16 cellular contexts compared by ENCODE assay signal in the genomic region with DNA sequence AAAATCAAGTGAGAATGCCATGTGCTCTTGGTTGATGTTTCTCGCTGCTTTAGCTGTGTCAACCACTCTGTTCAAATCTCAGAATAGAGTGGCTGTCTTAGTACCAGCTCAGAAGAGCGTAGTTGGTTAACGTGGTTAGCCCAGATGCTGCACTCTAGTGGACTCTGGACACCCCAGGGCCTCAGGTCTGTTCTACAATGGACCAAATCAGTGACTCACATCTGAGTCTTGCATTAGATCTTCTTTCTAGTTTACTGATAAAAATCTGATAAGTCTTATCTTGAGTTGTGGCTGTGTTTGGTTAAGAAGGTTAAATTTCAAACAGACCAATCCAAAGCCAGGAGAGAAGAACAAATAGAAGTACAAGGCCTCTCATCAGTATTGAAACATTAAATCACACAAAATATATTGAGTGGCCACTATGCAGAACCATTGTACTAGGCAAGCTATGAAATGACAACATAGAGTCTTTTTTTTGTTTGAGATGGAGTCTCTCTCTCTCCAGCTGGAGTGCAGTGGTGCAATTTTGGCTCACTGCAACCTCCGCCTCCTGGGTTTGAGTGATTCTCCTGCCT.
DNase-seq lines count a peak whose midpoint lies in the region; ATAC-seq, FAIRE-seq and TF ChIP-seq lines count a peak whose summit lies in the region.
"Had no signal": no experiment of that assay in that cellular context is flagged by ENCODE, and none has a peak within 500 bp of the region (broad histone marks: within the 10 kb centered on the region; RNA-seq: fewer than 3 reads in every experiment).

No MANE protein-coding gene starts in this region.

- H3K9me3 Mint-ChIP-seq in CD4-positive, alpha-beta memory T cell, result no peaks in the 10 kb centered on the region
- H3K9me3 Mint-ChIP-seq: activated naive CD8-positive, alpha-beta T cell treated with anti-CD3 and anti-CD28 coated beads, Interleukin-2, amount 10 ng/mL, durations not matched to agents 7 days and 5 days; mesothelial cell of epicardium had no signal

- WGBS in A549 (ENCODE audit: missing lambda C conversion rate), result 3% methylated on average over 4 of the region's 4 CpGs
- WGBS in body of pancreas, 2 donors, result 24 to 57% methylated on average over 4 of the region's 4 CpGs

- POLR2A ChIA-PET in A549 (lab: Yijun Ruan, JAX), result interaction anchor here (1.3 kb wide), 1 partner anchor 103 kb away, joined by 7 read pairs; no protein-coding TSS in a partner anchor
- POLR2A ChIA-PET in CD4-positive, alpha-beta memory T cell (lab: Charles Lee; ENCODE audit: partially characterized antibody), result no interaction called here

- peak overlapping the region; percentile 75 for H3K4me2 ChIP-seq in A549

- H3K4me3 Mint-ChIP-seq in CD4-positive, alpha-beta memory T cell, result no peak overlapping the region
- H3K4me3 Mint-ChIP-seq: activated naive CD8-positive, alpha-beta T cell treated with anti-CD3 and anti-CD28 coated beads, Interleukin-2, amount 10 ng/mL, durations not matched to agents 7 days and 5 days; mesothelial cell of epicardium had no signal

- H3K27ac Mint-ChIP-seq in CD4-positive, alpha-beta memory T cell, result no peak overlapping the region
- H3K27ac Mint-ChIP-seq: activated naive CD8-positive, alpha-beta T cell treated with anti-CD3 and anti-CD28 coated beads, Interleukin-2, amount 10 ng/mL, durations not matched to agents 7 days and 5 days; mesothelial cell of epicardium had no signal

- no peaks in the 10 kb centered on the region for H3K27me3 Mint-ChIP-seq in CD4-positive, alpha-beta memory T cell

- CTCF ChIA-PET in A549 (lab: Yijun Ruan, JAX), result interaction anchor here (0.7 to 1.3 kb wide), 6 partner anchors 10 to 447 kb away, joined by 3 to 6 read pairs (median 4); no protein-coding TSS in a partner anchor
- CTCF ChIA-PET in CD4-positive, alpha-beta memory T cell (lab: Charles Lee; ENCODE audit: partially characterized antibody), result no interaction called here

- peaks cover 4 to 8% of the 10 kb centered on the region in 2 donors for H3K36me3 ChIP-seq in body of pancreas (replicated peaks in 1 of 2; ENCODE audit: insufficient read depth in 1 of 2, low read depth in 2 of 2)
- H3K36me3 ChIP-seq in lower lobe of right lung, result no peaks in the 10 kb centered on the region
- H3K36me3 ChIP-seq in CD4-positive, alpha-beta memory T cell (ENCODE audit: insufficient read depth, low read length), result no peaks in the 10 kb centered on the region
- H3K36me3 ChIP-seq: MG63, tibial artery had no signal

- TF ChIP-seq EP300 in A549 (IDR thresholded peaks at IDR 0.05), result peak; percentile 70 to 80; a peak in 2 of 5 replicates

- peak; percentile 66 to 75 for TF ChIP-seq RAD21 in A549 (conservative IDR thresholded peaks at IDR 0.05 in 1 of 2, IDR thresholded peaks at IDR 0.05 in 1 of 2)

- peak overlapping the region; percentile 71 to 83 for H3K27ac ChIP-seq in A549
- H3K27ac ChIP-seq in body of pancreas, result peak overlapping the region in 3 of 4 donors; percentile 45 to 59 (median 59)
- no peak overlapping the region for H3K27ac ChIP-seq in lower lobe of right lung
- no peak overlapping the region for H3K27ac ChIP-seq in CD4-positive, alpha-beta memory T cell (ENCODE audit: low read depth, low read length)
- H3K27ac ChIP-seq: tibial artery had no signal

- H3K36me3 Mint-ChIP-seq in CD4-positive, alpha-beta memory T cell, result no peaks in the 10 kb centered on the region
- H3K36me3 Mint-ChIP-seq: activated naive CD8-positive, alpha-beta T cell treated with anti-CD3 and anti-CD28 coated beads, Interleukin-2, amount 10 ng/mL, durations not matched to agents 7 days and 5 days; mesothelial cell of epicardium had no signal

- ATAC-seq in A549 (peak; percentile 97 to 98), body of pancreas (peak; percentile 55), lower lobe of right lung (peak; percentile 79 to 87), HG03457 (IDR thresholded peaks at IDR 0.05; ENCODE audit: unreplicated experiment) (no peak)

- DNase-seq in A549 (ENCODE audit: low read depth in 1 of 2, low spot score in 1 of 2), result peak; percentile 42 to 89
- DNase-seq in LHCN-M2 (ENCODE audit: low read depth), result peak; percentile 5
- DNase-seq in body of pancreas, result peak in 1 of 4 donors; percentile 32
- DNase-seq in lower lobe of right lung, result no peak
- DNase-seq in ecto neural progenitor cell (ENCODE audit: low spot score), result no peak
- DNase-seq in CD4-positive, alpha-beta memory T cell, result no peak
- DNase-seq in GM19239 (ENCODE audit: insufficient read length, low spot score), result no peak
- DNase-seq: activated CD4-positive, CD25-positive, alpha-beta regulatory T cell; activated naive CD8-positive, alpha-beta T cell treated with anti-CD3 and anti-CD28 coated beads, Interleukin-2, amount 10 ng/mL, durations not matched to agents 7 days and 5 days; MG63; NCI-H2107; posterior cingulate gyrus; stimulated activated CD4-positive, alpha-beta T cell treated with anti-CD3 and anti-CD28 coated beads, Interleukin-15, amount 100 ng/mL, for 24 hours; tibial artery had no signal

- H3K9me3 ChIP-seq in A549 (no peaks in the 10 kb centered on the region), body of pancreas (no peaks in the 10 kb centered on the region), lower lobe of right lung (no peaks in the 10 kb centered on the region)
- no peaks in the 10 kb centered on the region for H3K9me3 ChIP-seq in CD4-positive, alpha-beta memory T cell (ENCODE audit: control insufficient read depth in 1 of 2, low read length in 2 of 2)
- H3K9me3 ChIP-seq: MG63, tibial artery had no signal

- peaks cover 53% of the 10 kb centered on the region for H3K4me1 ChIP-seq in A549
- peaks cover 47% of the 10 kb centered on the region for H3K4me1 ChIP-seq in body of pancreas
- H3K4me1 ChIP-seq in lower lobe of right lung, result peaks cover 6% of the 10 kb centered on the region
- H3K4me1 ChIP-seq in CD4-positive, alpha-beta memory T cell (ENCODE audit: insufficient read depth, low read length), result peaks cover 19% of the 10 kb centered on the region
- H3K4me1 ChIP-seq: tibial artery had no signal

- H3K27me3 ChIP-seq in body of pancreas (no peaks in the 10 kb centered on the region), lower lobe of right lung (ENCODE audit: low read depth) (no peaks in the 10 kb centered on the region)
- no peaks in the 10 kb centered on the region for H3K27me3 ChIP-seq in CD4-positive, alpha-beta memory T cell (ENCODE audit: insufficient read depth, low read length)
- H3K27me3 ChIP-seq: MG63, tibial artery had no signal

- H3K4me3 ChIP-seq in A549 (no peak overlapping the region; the same call in 2 of the 3 replicates), body of pancreas (no peak overlapping the region), lower lobe of right lung (no peak overlapping the region)
- H3K4me3 ChIP-seq in CD4-positive, alpha-beta memory T cell (ENCODE audit: low read length in 2 of 2), result no peak overlapping the region
- H3K4me3 ChIP-seq: MG63, tibial artery had no signal

- TF ChIP-seq POLR2A in A549 (IDR thresholded peaks at IDR 0.05; ENCODE audit: low read length), result no peak
- TF ChIP-seq POLR2A in body of pancreas (IDR thresholded peaks at IDR 0.05), result no peak

- intact Hi-C loops in body of pancreas (cut with DNase I) (no loop called here), lower lobe of right lung (cut with DNase I) (no loop called here)
- intact Hi-C loops in CD4-positive, alpha-beta memory T cell (cut with micrococcal nuclease), result no loop called here

- peak; percentile 52 for TF ChIP-seq CTCF in A549 (IDR thresholded peaks at IDR 0.05)
- peak in 1 of 7 experiments; percentile 19 for TF ChIP-seq CTCF in body of pancreas (IDR thresholded peaks at IDR 0.05)
- TF ChIP-seq CTCF in lower lobe of right lung (IDR thresholded peaks at IDR 0.05), result no peak

- H3K4me1 Mint-ChIP-seq in CD4-positive, alpha-beta memory T cell, result peaks cover 14 to 19% (median 17%) of the 10 kb centered on the region in 4 donors
- H3K4me1 Mint-ChIP-seq: mesothelial cell of epicardium had no signal

- FAIRE-seq in A549 (lab: Jason Lieb, UNC), result peak; percentile 97
- FAIRE-seq in GM19239 (lab: Jason Lieb, UNC), result no peak

TF ChIP-seq in A549, 52 proteins besides CTCF, POLR2A, EP300 and RAD21 (continues in another document):
- TF ChIP-seq PHF8 (IDR thresholded peaks at IDR 0.05; ENCODE audit: borderline replicate concordance, low read depth) (no peak), SMC3 (IDR thresholded peaks at IDR 0.05) (peak; percentile 77), MAX (IDR thresholded peaks at IDR 0.05) (peak; percentile 69; the same call in 1 of the 2 replicates), CEBPB (IDR thresholded peaks at IDR 0.05) (peak in 1 of 2 experiments; percentile 80; a peak in 3 of 4 replicates), KDM1A (IDR thresholded peaks at IDR 0.05; ENCODE audit: low read depth) (no peak), JUN (IDR thresholded peaks at IDR 0.05) (peak; percentile 70 to 92; a peak in 4 of 5 replicates), RFX5 (IDR thresholded peaks at IDR 0.05) (no peak), RCOR1 (IDR thresholded peaks at IDR 0.05; ENCODE audit: low read depth, low read length) (no peak), RNF2 (IDR thresholded peaks at IDR 0.05; ENCODE audit: borderline replicate concordance, low read depth) (no peak), RARB (CRISPR knock-in tag; IDR thresholded peaks at IDR 0.05) (no peak), JUNB (IDR thresholded peaks at IDR 0.05) (peak; percentile 90), CBX2 (IDR thresholded peaks at IDR 0.05; ENCODE audit: borderline replicate concordance, low read depth) (no peak), NFE2L2 (conservative IDR thresholded peaks at IDR 0.05; ENCODE audit: low read length) (no peak), MAZ (IDR thresholded peaks at IDR 0.05; ENCODE audit: borderline replicate concordance, low read depth, low read length) (no peak), CHD2 (IDR thresholded peaks at IDR 0.05; ENCODE audit: low read length, partially characterized antibody) (no peak), ESRRA (IDR thresholded peaks at IDR 0.05; ENCODE audit: borderline replicate concordance, low read length) (no peak), FOXS1 (CRISPR knock-in tag; IDR thresholded peaks at IDR 0.05) (no peak)
- TF ChIP-seq, protein P1, sequence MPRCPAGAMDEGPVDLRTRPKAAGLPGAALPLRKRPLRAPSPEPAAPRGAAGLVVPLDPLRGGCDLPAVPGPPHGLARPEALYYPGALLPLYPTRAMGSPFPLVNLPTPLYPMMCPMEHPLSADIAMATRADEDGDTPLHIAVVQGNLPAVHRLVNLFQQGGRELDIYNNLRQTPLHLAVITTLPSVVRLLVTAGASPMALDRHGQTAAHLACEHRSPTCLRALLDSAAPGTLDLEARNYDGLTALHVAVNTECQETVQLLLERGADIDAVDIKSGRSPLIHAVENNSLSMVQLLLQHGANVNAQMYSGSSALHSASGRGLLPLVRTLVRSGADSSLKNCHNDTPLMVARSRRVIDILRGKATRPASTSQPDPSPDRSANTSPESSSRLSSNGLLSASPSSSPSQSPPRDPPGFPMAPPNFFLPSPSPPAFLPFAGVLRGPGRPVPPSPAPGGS (IDR thresholded peaks at IDR 0.05), result peak; percentile 78; the same call in 2 of the 3 replicates

Comparison
In these comparisons a context has a peak if more than half of its experiments do, and no peak if none do; other contexts are left out.
1. DNase-seq: peak in A549 (2 of 2) and LHCN-M2 (single experiment); none in lower lobe of right lung (single experiment), ecto neural progenitor cell (single experiment), CD4-positive, alpha-beta memory T cell (0 of 5) and GM19239 (single experiment).
2. H3K27ac ChIP-seq: peak in A549 (2 of 2) and body of pancreas (3 of 4); none in lower lobe of right lung (single experiment) and CD4-positive, alpha-beta memory T cell (single experiment).